1 cellular context compared by ENCODE assay signal in the genomic region with DNA sequence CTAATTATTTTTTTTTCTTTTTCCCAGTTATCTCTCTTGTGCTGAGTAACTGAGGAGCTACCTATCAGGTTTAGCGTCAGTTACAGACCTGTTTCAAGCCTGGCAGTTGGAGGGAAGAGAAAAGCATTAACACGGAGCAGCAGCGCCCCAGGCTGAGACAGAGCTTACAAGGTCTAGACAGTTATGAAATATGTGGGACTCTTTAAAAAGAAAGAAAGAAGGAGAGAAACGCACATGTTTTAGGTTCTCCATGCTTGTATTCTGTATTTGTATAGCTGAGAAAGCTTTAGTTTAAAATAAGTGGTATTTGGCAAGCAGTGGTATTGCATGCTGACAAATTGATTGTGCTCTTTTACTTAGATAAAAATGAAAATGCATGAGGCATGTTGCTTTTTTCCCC.
TF ChIP-seq lines count a peak whose summit lies in the region.

No MANE protein-coding gene starts in this region.

TF ChIP-seq in SK-N-SH treated with all-trans-retinoic acid at 6 μM for 48 hours, 23 proteins besides CTCF, POLR2A, EP300 and RAD21 (continued from another document):
- TF ChIP-seq, protein P1, sequence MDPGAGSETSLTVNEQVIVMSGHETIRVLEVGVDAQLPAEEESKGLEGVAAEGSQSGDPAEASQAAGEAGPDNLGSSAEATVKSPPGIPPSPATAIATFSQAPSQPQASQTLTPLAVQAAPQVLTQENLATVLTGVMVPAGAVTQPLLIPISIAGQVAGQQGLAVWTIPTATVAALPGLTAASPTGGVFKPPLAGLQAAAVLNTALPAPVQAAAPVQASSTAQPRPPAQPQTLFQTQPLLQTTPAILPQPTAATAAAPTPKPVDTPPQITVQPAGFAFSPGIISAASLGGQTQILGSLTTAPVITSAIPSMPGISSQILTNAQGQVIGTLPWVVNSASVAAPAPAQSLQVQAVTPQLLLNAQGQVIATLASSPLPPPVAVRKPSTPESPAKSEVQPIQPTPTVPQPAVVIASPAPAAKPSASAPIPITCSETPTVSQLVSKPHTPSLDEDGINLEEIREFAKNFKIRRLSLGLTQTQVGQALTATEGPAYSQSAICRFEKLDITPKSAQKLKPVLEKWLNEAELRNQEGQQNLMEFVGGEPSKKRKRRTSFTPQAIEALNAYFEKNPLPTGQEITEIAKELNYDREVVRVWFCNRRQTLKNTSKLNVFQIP (CRISPR knock-in tag; IDR thresholded peaks at IDR 0.05; ENCODE audit: borderline replicate concordance, low read depth), result no peak
- TF ChIP-seq ZNF70 (CRISPR knock-in tag; IDR thresholded peaks at IDR 0.05) (no peak), CREB5 (CRISPR knock-in tag; IDR thresholded peaks at IDR 0.05; ENCODE audit: low read depth) (no peak), CSDC2 (CRISPR knock-in tag; IDR thresholded peaks at IDR 0.05) (no peak), GLIS3 (CRISPR knock-in tag; IDR thresholded peaks at IDR 0.05) (no peak), ARNTL (CRISPR knock-in tag; IDR thresholded peaks at IDR 0.05; ENCODE audit: borderline replicate concordance, low read depth) (no peak), ISL1 (CRISPR knock-in tag; IDR thresholded peaks at IDR 0.05) (no peak), OSR1 (CRISPR knock-in tag; IDR thresholded peaks at IDR 0.05) (no peak), ZNF565 (CRISPR knock-in tag; conservative IDR thresholded peaks at IDR 0.05; ENCODE audit: low read depth) (no peak), ZFP3 (CRISPR knock-in tag; IDR thresholded peaks at IDR 0.05) (no peak), PPARA (CRISPR knock-in tag; IDR thresholded peaks at IDR 0.05; ENCODE audit: borderline replicate concordance) (no peak), SNAI2 (CRISPR knock-in tag; IDR thresholded peaks at IDR 0.05) (no peak), ZC3H10 (CRISPR knock-in tag; IDR thresholded peaks at IDR 0.05) (no peak), ESRRG (CRISPR knock-in tag; IDR thresholded peaks at IDR 0.05) (no peak)
TF ChIP-seq in SK-N-SH treated with all-trans-retinoic acid at 6 μM for 48 hours: peak in this region for 0.
